Comparison of ENCODE assay signal across 11 cellular contexts in the genomic region with DNA sequence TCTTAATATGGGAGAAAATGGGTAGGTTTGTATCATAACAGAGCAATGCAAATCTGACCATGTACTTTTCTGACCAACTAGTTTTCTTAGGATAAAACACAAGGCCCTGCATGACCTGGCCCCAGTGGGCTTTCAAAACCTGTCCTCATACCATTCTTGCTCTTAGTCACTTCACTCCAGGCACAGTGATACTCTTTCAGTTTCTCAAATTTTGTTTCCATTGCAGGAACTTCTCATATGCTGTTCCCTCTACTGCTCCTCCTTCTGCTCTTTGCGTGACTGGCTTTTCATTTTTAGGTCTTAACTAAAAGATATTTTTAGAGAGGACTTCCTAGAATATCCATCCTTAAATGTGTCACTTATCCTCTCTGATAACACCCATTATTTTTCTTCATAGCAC.
DNase-seq lines count a peak whose midpoint lies in the region; ATAC-seq and TF ChIP-seq lines count a peak whose summit lies in the region.
"Had no signal": no experiment of that assay in that cellular context is flagged by ENCODE, and none has a peak within 500 bp of the region (broad histone marks: within the 10 kb centered on the region; RNA-seq: fewer than 3 reads in every experiment).

No MANE protein-coding gene starts in this region.

- no peak for TF ChIP-seq POLR2A in lower leg skin (IDR thresholded peaks at IDR 0.05)

- ATAC-seq in GM18508 (IDR thresholded peaks at IDR 0.05; ENCODE audit: insufficient read depth, unreplicated experiment) (peak; percentile 95), GM19455 (IDR thresholded peaks at IDR 0.05; ENCODE audit: unreplicated experiment) (peak; percentile 97), HG02884 (IDR thresholded peaks at IDR 0.05; ENCODE audit: unreplicated experiment) (peak; percentile 99), HG03565 (IDR thresholded peaks at IDR 0.05; ENCODE audit: unreplicated experiment) (peak; percentile 91)
- ATAC-seq: foreskin keratinocyte had no signal

- intact Hi-C loops in lower leg skin (cut with DNase I; ENCODE audit: low total_unique reads), result no loop called here

- WGBS in lower leg skin, 2 donors, result 83 to 90% methylated on average over 1 of the region's 1 CpG

- H3K4me3 ChIP-seq in lower leg skin (ENCODE audit: low read depth, poor library complexity, severe bottlenecking) (no peak overlapping the region), coronary artery (no peak overlapping the region)

- DNase-seq in lower leg skin (ENCODE audit: low spot score in 2 of 2) (no peak), coronary artery (ENCODE audit: low spot score) (no peak), NCI-H2107 treated with DMSO at 0.1 percent for 48 hours (lab: John Stamatoyannopoulos, UW; ENCODE audit: unreplicated experiment) (no peak)
- no peak for DNase-seq in activated CD4-positive, alpha-beta T cell treated with anti-CD3 and anti-CD28 coated beads, Interleukin-2, amount 50 U/mL, for 1 hour
- DNase-seq: CD4-positive, alpha-beta T cell; foreskin keratinocyte; NCI-H1436 had no signal

- no peak for TF ChIP-seq CTCF in lower leg skin (IDR thresholded peaks at IDR 0.05)
- no peak for TF ChIP-seq CTCF in coronary artery (IDR thresholded peaks at IDR 0.05)

- H3K27ac ChIP-seq in coronary artery, result no peak overlapping the region
- H3K27ac ChIP-seq: foreskin keratinocyte had no signal
